ENCODE assay signal across 16 cellular contexts in the genomic region with DNA sequence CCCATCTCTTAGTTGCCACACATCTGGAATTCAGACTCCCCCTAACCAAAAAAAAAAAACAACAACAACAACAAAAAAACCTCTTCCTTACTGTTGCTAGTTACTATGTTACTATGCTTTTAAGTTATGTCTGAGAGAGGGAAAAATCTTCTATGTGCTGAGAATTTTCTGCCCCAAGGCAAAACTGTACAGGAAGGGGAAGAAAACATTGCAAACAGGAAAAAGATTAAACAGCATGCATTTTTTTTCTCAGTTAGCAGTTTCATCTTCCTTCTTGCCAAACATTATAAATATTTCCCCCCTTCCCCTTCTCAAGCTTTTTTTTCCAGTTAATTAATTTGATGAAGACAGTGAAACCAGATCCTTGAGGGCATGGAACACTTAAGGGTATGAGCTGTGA. TPM values are rescaled to one million over a fixed set of nuclear protein-coding genes. Genes with fewer than 3 reads are reported as not detected.
A peak's percentile ranks its signal among the peaks of the same experiment; 100 is the strongest.
DNase-seq lines count a peak whose midpoint lies in the region; ATAC-seq and TF ChIP-seq lines count a peak whose summit lies in the region.
"Had no signal": no experiment of that assay in that cellular context is flagged by ENCODE, and none has a peak within 500 bp of the region (broad histone marks: within the 10 kb centered on the region; RNA-seq: fewer than 3 reads in every experiment).

No MANE protein-coding gene starts in this region.

- H3K4me1 ChIP-seq in CD8-positive, alpha-beta T cell (ENCODE audit: insufficient read depth, low read length), result peaks cover 54% of the 10 kb centered on the region
- no peaks in the 10 kb centered on the region for H3K4me1 ChIP-seq in neural progenitor cell
- H3K4me1 ChIP-seq: prostate gland had no signal

- POLR2A ChIA-PET in CD8-positive, alpha-beta T cell (lab: Charles Lee), result interaction anchor here (1.0 to 2.9 kb wide), 3 partner anchors 16 to 241 kb away, joined by 3 to 15 read pairs (median 4); partner anchors contain the start of gene GTPBP8
- POLR2A ChIA-PET in activated CD4-positive, alpha-beta memory T cell treated with anti-CD3 and anti-CD28 coated beads for 36 hours (lab: Charles Lee), result no interaction called here

- H3K4me3 Mint-ChIP-seq in T-helper 2 cell treated with Interferon-gamma antibody and Interleukin-4, amounts not matched to agents 5 μg/mL and 100 μg/mL, for 36 hours, result peak overlapping the region; percentile 90
- H3K4me3 Mint-ChIP-seq in CD8-positive, alpha-beta T cell, result peak overlapping the region; percentile 93
- peak overlapping the region; percentile 24 for H3K4me3 Mint-ChIP-seq in activated CD4-positive, alpha-beta memory T cell treated with anti-CD3 and anti-CD28 coated beads for 36 hours
- H3K4me3 Mint-ChIP-seq in neural progenitor cell, result no peak overlapping the region

- H3F3A ChIP-seq in neural progenitor cell (ENCODE audit: low read depth), result peaks cover 4% of the 10 kb centered on the region

- DNase-seq in T-helper 2 cell treated with Interferon-gamma antibody and Interleukin-4, amounts not matched to agents 5 μg/mL and 100 μg/mL, for 36 hours (ENCODE audit: low spot score), result no peak
- DNase-seq in T-helper 2 cell (no peak), left kidney (ENCODE audit: low read depth, low spot score) (peak; percentile 24), NCI-H2081 treated with DMSO at 0.1 percent for 48 hours (lab: John Stamatoyannopoulos, UW) (no peak), neural progenitor cell (ENCODE audit: low spot score) (no peak)
- no peak for DNase-seq in CD8-positive, alpha-beta T cell
- no peak for DNase-seq in activated CD4-positive, alpha-beta memory T cell treated with anti-CD3 and anti-CD28 coated beads for 36 hours
- DNase-seq: EL; NCI-H1092 treated with DMSO at 0.1 percent for 48 hours; NCI-H2171; NCI-H748 treated with DMSO at 0.1 percent for 48 hours; stimulated activated naive CD4-positive, alpha-beta T cell treated with Interleukin-2 at 50 U/mL for 16 hours had no signal

- peaks cover 57% of the 10 kb centered on the region for H3K4me1 Mint-ChIP-seq in T-helper 2 cell treated with Interferon-gamma antibody and Interleukin-4, amounts not matched to agents 5 μg/mL and 100 μg/mL, for 36 hours (ENCODE audit: low read depth)
- H3K4me1 Mint-ChIP-seq in CD8-positive, alpha-beta T cell (ENCODE audit: low read depth), result peaks cover 65% of the 10 kb centered on the region
- H3K4me1 Mint-ChIP-seq in activated CD4-positive, alpha-beta memory T cell treated with anti-CD3 and anti-CD28 coated beads for 36 hours (ENCODE audit: low read depth), result peaks cover 73% of the 10 kb centered on the region
- H3K4me1 Mint-ChIP-seq in neural progenitor cell, result no peaks in the 10 kb centered on the region

- H3K27me3 Mint-ChIP-seq in T-helper 2 cell treated with Interferon-gamma antibody and Interleukin-4, amounts not matched to agents 5 μg/mL and 100 μg/mL, for 36 hours (ENCODE audit: low read depth), result no peaks in the 10 kb centered on the region
- no peaks in the 10 kb centered on the region for H3K27me3 Mint-ChIP-seq in CD8-positive, alpha-beta T cell (ENCODE audit: low read depth)
- no peaks in the 10 kb centered on the region for H3K27me3 Mint-ChIP-seq in activated CD4-positive, alpha-beta memory T cell treated with anti-CD3 and anti-CD28 coated beads for 36 hours
- H3K27me3 Mint-ChIP-seq in neural progenitor cell (ENCODE audit: insufficient read depth, low read depth), result peaks cover 6% of the 10 kb centered on the region

- no peak for TF ChIP-seq CTCF in CD8-positive, alpha-beta T cell (IDR thresholded peaks at IDR 0.05)
- no peak for TF ChIP-seq CTCF in neural progenitor cell (IDR thresholded peaks at IDR 0.05)

- H3K36me3 ChIP-seq in CD8-positive, alpha-beta T cell (ENCODE audit: insufficient read depth, low read length), result no peaks in the 10 kb centered on the region
- no peaks in the 10 kb centered on the region for H3K36me3 ChIP-seq in neural progenitor cell
- H3K36me3 ChIP-seq: prostate gland had no signal

- no peaks in the 10 kb centered on the region for H4K20me1 ChIP-seq in neural progenitor cell (ENCODE audit: low read depth)

- H3K9ac ChIP-seq in neural progenitor cell, result no peak overlapping the region

- H3K4me3 ChIP-seq in CD8-positive, alpha-beta T cell (ENCODE audit: low read depth, low read length), result peak overlapping the region; percentile 45
- no peak overlapping the region for H3K4me3 ChIP-seq in neural progenitor cell
- H3K4me3 ChIP-seq: A549, coronary artery, prostate gland had no signal

- no peaks in the 10 kb centered on the region for H3K9me3 Mint-ChIP-seq in T-helper 2 cell treated with Interferon-gamma antibody and Interleukin-4, amounts not matched to agents 5 μg/mL and 100 μg/mL, for 36 hours
- H3K9me3 Mint-ChIP-seq in CD8-positive, alpha-beta T cell, result no peaks in the 10 kb centered on the region
- H3K9me3 Mint-ChIP-seq in activated CD4-positive, alpha-beta memory T cell treated with anti-CD3 and anti-CD28 coated beads for 36 hours, result no peaks in the 10 kb centered on the region
- H3K9me3 Mint-ChIP-seq in neural progenitor cell, result no peaks in the 10 kb centered on the region

- H3K27ac ChIP-seq in CD8-positive, alpha-beta T cell (ENCODE audit: low read depth, low read length), result peak overlapping the region; percentile 10
- no peak overlapping the region for H3K27ac ChIP-seq in neural progenitor cell
- H3K27ac ChIP-seq: A549, coronary artery, prostate gland had no signal

- H2AFZ ChIP-seq in neural progenitor cell (replicated peaks), result no peak overlapping the region

- H3K4me2 ChIP-seq in neural progenitor cell, result no peak overlapping the region
- H3K4me2 ChIP-seq: A549 had no signal

- H3K9me3 ChIP-seq in CD8-positive, alpha-beta T cell (ENCODE audit: low read length), result no peaks in the 10 kb centered on the region
- no peaks in the 10 kb centered on the region for H3K9me3 ChIP-seq in neural progenitor cell (ENCODE audit: low read depth)
- H3K9me3 ChIP-seq: A549, prostate gland had no signal

- intact Hi-C loops in CD8-positive, alpha-beta T cell (cut with DNase I, micrococcal nuclease), result no loop called here
- intact Hi-C loops in activated CD4-positive, alpha-beta memory T cell treated with anti-CD3 and anti-CD28 coated beads for 36 hours (cut with micrococcal nuclease), result loop anchor here (10.0 kb wide), 1 partner anchor 641 kb away; the partner anchor contains the start of gene CD200

- no peaks in the 10 kb centered on the region for H3K27me3 ChIP-seq in CD8-positive, alpha-beta T cell (ENCODE audit: insufficient read depth, low read length)
- H3K27me3 ChIP-seq in neural progenitor cell, result no peaks in the 10 kb centered on the region

- H3K79me2 ChIP-seq in neural progenitor cell (ENCODE audit: low read depth), result no peaks in the 10 kb centered on the region

- CTCF ChIA-PET in CD8-positive, alpha-beta T cell (lab: Charles Lee), result interaction anchor here (1.4 to 3.7 kb wide), 3 partner anchors 10 to 333 kb away, joined by 3 to 28 read pairs (median 10); no protein-coding TSS in a partner anchor
- CTCF ChIA-PET in activated CD4-positive, alpha-beta memory T cell treated with anti-CD3 and anti-CD28 coated beads for 36 hours (lab: Charles Lee), result interaction anchor here (0.7 to 6.3 kb wide), 4 partner anchors 9 to 334 kb away, joined by 3 to 69 read pairs (median 14); no protein-coding TSS in a partner anchor

- peaks cover 3% of the 10 kb centered on the region for H3K36me3 Mint-ChIP-seq in T-helper 2 cell treated with Interferon-gamma antibody and Interleukin-4, amounts not matched to agents 5 μg/mL and 100 μg/mL, for 36 hours (ENCODE audit: low read depth)
- no peaks in the 10 kb centered on the region for H3K36me3 Mint-ChIP-seq in CD8-positive, alpha-beta T cell
- H3K36me3 Mint-ChIP-seq in activated CD4-positive, alpha-beta memory T cell treated with anti-CD3 and anti-CD28 coated beads for 36 hours, result no peaks in the 10 kb centered on the region
- no peaks in the 10 kb centered on the region for H3K36me3 Mint-ChIP-seq in neural progenitor cell

- ATAC-seq in CD8-positive, alpha-beta T cell, result no peak
- no peak for ATAC-seq in HG03457 (IDR thresholded peaks at IDR 0.05; ENCODE audit: unreplicated experiment)
- ATAC-seq: A549 had no signal

- peak overlapping the region; percentile 64 for H3K27ac Mint-ChIP-seq in T-helper 2 cell treated with Interferon-gamma antibody and Interleukin-4, amounts not matched to agents 5 μg/mL and 100 μg/mL, for 36 hours
- peak overlapping the region; percentile 97 for H3K27ac Mint-ChIP-seq in CD8-positive, alpha-beta T cell
- peak overlapping the region; percentile 64 for H3K27ac Mint-ChIP-seq in activated CD4-positive, alpha-beta memory T cell treated with anti-CD3 and anti-CD28 coated beads for 36 hours
- no peak overlapping the region for H3K27ac Mint-ChIP-seq in neural progenitor cell

RNA-seq across cellular contexts. Expression of gene CD200R1, which starts 1.1 kb away (rescaled TPM):
- 1 to 10 TPM; 1.5 to 2.2 TPM for total RNA-seq in CD8-positive, alpha-beta T cell
- 1 to 10 TPM; 4.1 to 4.4 TPM for total RNA-seq in activated CD4-positive, alpha-beta memory T cell treated with anti-CD3 and anti-CD28 coated beads for 36 hours
- total RNA-seq in neural progenitor cell (ENCODE audit: low replicate concordance), result not detected in 2 replicates

RNA-seq across cellular contexts. Expression of gene GTPBP8, which starts 14.8 kb away (rescaled TPM):
- 10 to 100 TPM; 20.1 to 22.3 TPM for total RNA-seq in CD8-positive, alpha-beta T cell
- 10 to 100 TPM; 34.7 to 35.7 TPM for total RNA-seq in activated CD4-positive, alpha-beta memory T cell treated with anti-CD3 and anti-CD28 coated beads for 36 hours
- 30.9 and 32.9 TPM in 2 replicates for total RNA-seq in neural progenitor cell (ENCODE audit: low replicate concordance)
